9 cellular contexts compared by ENCODE assay signal in the genomic region with DNA sequence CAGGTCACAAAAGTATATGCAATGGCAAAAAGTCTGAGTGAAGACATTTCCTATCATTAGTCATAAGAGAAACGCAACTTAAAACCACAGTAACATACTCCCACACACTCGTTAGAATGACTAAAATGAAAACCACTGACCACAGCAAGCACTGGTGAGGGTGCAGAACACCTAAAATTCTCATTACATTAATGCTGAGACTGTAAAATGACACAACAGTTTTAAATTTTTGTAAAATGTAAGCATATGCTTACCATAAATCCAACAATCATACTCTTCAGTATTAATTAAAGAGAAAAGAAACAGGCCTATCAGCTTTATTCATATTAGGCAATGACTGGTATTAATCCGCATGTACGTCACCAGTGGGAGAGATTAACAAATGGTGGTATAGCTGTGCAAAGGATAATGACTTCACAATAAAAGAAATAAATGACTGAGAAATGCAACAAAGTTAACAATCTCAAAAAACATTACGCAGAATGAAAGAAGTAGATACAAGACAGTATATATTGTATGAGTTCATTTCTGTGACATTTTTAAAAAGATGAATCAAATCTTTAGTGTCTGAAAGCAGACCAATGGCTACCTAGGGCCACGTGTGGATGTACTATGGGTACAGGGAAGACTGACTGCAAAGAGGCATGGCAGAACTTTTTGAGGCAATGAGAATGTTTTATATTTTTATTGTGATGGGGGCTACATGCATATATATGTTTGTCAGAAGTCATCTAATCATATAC.
DNase-seq lines count a peak whose midpoint lies in the region; ATAC-seq and TF ChIP-seq lines count a peak whose summit lies in the region.
"Had no signal": no experiment of that assay in that cellular context is flagged by ENCODE, and none has a peak within 500 bp of the region (broad histone marks: within the 10 kb centered on the region; RNA-seq: fewer than 3 reads in every experiment).

No MANE protein-coding gene starts in this region.

- no peaks in the 10 kb centered on the region for H3K27me3 Mint-ChIP-seq in activated CD4-positive, alpha-beta T cell treated with anti-CD3 and anti-CD28 coated beads for 36 hours
- H3K27me3 Mint-ChIP-seq in stimulated activated naive CD8-positive, alpha-beta T cell treated with anti-CD3 and anti-CD28 coated beads, Interleukin-15, amount 100 ng/mL, for 72 hours, result no peaks in the 10 kb centered on the region
- H3K27me3 Mint-ChIP-seq in endodermal cell (ENCODE audit: insufficient read depth), result no peaks in the 10 kb centered on the region

- intact Hi-C loops in activated CD4-positive, alpha-beta T cell treated with anti-CD3 and anti-CD28 coated beads for 36 hours (cut with DNase I, micrococcal nuclease), result loop anchor here (1.0 to 10.0 kb wide), 11 partner anchors 8 to 703 kb away; no protein-coding TSS in a partner anchor

- TF ChIP-seq CTCF in cardiac fibroblast (IDR thresholded peaks at IDR 0.05; ENCODE audit: low read depth, low read length) (no peak), coronary artery (IDR thresholded peaks at IDR 0.05) (no peak), endodermal cell (conservative IDR thresholded peaks at IDR 0.05) (no peak)

- H3K4me1 ChIP-seq in endodermal cell (ENCODE audit: control insufficient read depth, insufficient read depth, low read length), result no peaks in the 10 kb centered on the region
- H3K4me1 ChIP-seq: A549 had no signal

- no peaks in the 10 kb centered on the region for H3K27me3 ChIP-seq in endodermal cell (ENCODE audit: control insufficient read depth, insufficient read depth, low read length, poor library complexity, severe bottlenecking)

- H3K9me3 ChIP-seq in endodermal cell (ENCODE audit: control insufficient read depth, low read length), result peaks cover 5% of the 10 kb centered on the region

- ATAC-seq in activated CD4-positive, alpha-beta T cell treated with anti-CD3 and anti-CD28 coated beads for 36 hours, result peak; percentile 61
- ATAC-seq in HG02610 (IDR thresholded peaks at IDR 0.05; ENCODE audit: unreplicated experiment), result peak; percentile 98
- ATAC-seq in stimulated activated naive CD8-positive, alpha-beta T cell treated with anti-CD3 and anti-CD28 coated beads, Interleukin-15, amount 100 ng/mL, for 72 hours, result peak; percentile 92
- ATAC-seq: A549 had no signal

- POLR2A ChIA-PET in activated CD4-positive, alpha-beta T cell treated with anti-CD3 and anti-CD28 coated beads for 36 hours (lab: Charles Lee), result interaction anchor here (0.9 kb wide), 1 partner anchor 23 kb away, joined by 3 read pairs; no protein-coding TSS in a partner anchor

- CTCF ChIA-PET in activated CD4-positive, alpha-beta T cell treated with anti-CD3 and anti-CD28 coated beads for 36 hours (lab: Charles Lee), result no interaction called here

- no peak overlapping the region for H3K9ac ChIP-seq in endodermal cell (ENCODE audit: extremely low read depth, low read length, poor library complexity, severe bottlenecking)

- H3K27ac ChIP-seq in coronary artery (no peak overlapping the region), endodermal cell (ENCODE audit: low read depth, low read length) (no peak overlapping the region)
- H3K27ac ChIP-seq: A549 had no signal

- H3K27ac Mint-ChIP-seq in activated CD4-positive, alpha-beta T cell treated with anti-CD3 and anti-CD28 coated beads for 36 hours, result peak overlapping the region; percentile 79
- peak overlapping the region in 1 of 2 donors; percentile 88 for H3K27ac Mint-ChIP-seq in stimulated activated naive CD8-positive, alpha-beta T cell treated with anti-CD3 and anti-CD28 coated beads, Interleukin-15, amount 100 ng/mL, for 72 hours
- no peak overlapping the region for H3K27ac Mint-ChIP-seq in endodermal cell

- no peaks in the 10 kb centered on the region for H3K36me3 ChIP-seq in endodermal cell (ENCODE audit: control insufficient read depth, insufficient read depth, low read length)

- peaks cover 18% of the 10 kb centered on the region for H3K36me3 Mint-ChIP-seq in activated CD4-positive, alpha-beta T cell treated with anti-CD3 and anti-CD28 coated beads for 36 hours (ENCODE audit: low read depth)
- H3K36me3 Mint-ChIP-seq in endodermal cell (ENCODE audit: low read depth), result no peaks in the 10 kb centered on the region

- H3K4me3 ChIP-seq in cardiac fibroblast (replicated peaks in 1 of 2; ENCODE audit: low read depth in 2 of 2, low read length in 2 of 2) (no peak overlapping the region), coronary artery (no peak overlapping the region), endodermal cell (ENCODE audit: low read length) (no peak overlapping the region)
- H3K4me3 ChIP-seq: A549 had no signal

- peaks cover 30% of the 10 kb centered on the region for H3K4me1 Mint-ChIP-seq in activated CD4-positive, alpha-beta T cell treated with anti-CD3 and anti-CD28 coated beads for 36 hours
- peaks cover 29% of the 10 kb centered on the region for H3K4me1 Mint-ChIP-seq in stimulated activated naive CD8-positive, alpha-beta T cell treated with anti-CD3 and anti-CD28 coated beads, Interleukin-15, amount 100 ng/mL, for 72 hours
- H3K4me1 Mint-ChIP-seq in endodermal cell, result no peaks in the 10 kb centered on the region

- WGBS in endodermal cell (ENCODE audit: insufficient coverage in 1 of 2, insufficient read length in 1 of 2), 2 experiments, result 93 to 95% methylated on average over 4 to 6 of the region's 6 CpGs

- H3K9me3 Mint-ChIP-seq in activated CD4-positive, alpha-beta T cell treated with anti-CD3 and anti-CD28 coated beads for 36 hours (ENCODE audit: low read depth), result peaks cover 6% of the 10 kb centered on the region
- H3K9me3 Mint-ChIP-seq in stimulated activated naive CD8-positive, alpha-beta T cell treated with anti-CD3 and anti-CD28 coated beads, Interleukin-15, amount 100 ng/mL, for 72 hours, result no peaks in the 10 kb centered on the region
- no peaks in the 10 kb centered on the region for H3K9me3 Mint-ChIP-seq in endodermal cell

- DNase-seq in activated CD4-positive, alpha-beta T cell treated with anti-CD3 and anti-CD28 coated beads for 36 hours, result peak; percentile 51
- DNase-seq in activated CD4-positive, alpha-beta T cell treated with anti-CD3 and anti-CD28 coated beads for 1 hour, result no peak
- DNase-seq in MV-4-11 (lab: John Stamatoyannopoulos, UW), result peak; percentile 87
- peak; percentile 86 to 96 for DNase-seq in cardiac fibroblast (ENCODE audit: low read depth in 2 of 2)
- peak; percentile 37 to 59 for DNase-seq in stimulated activated naive CD8-positive, alpha-beta T cell treated with anti-CD3 and anti-CD28 coated beads, Interleukin-15, amount 100 ng/mL, for 72 hours
- no peak for DNase-seq in coronary artery (ENCODE audit: low spot score)
- no peak for DNase-seq in endodermal cell

- H3K4me3 Mint-ChIP-seq in activated CD4-positive, alpha-beta T cell treated with anti-CD3 and anti-CD28 coated beads for 36 hours, result peak overlapping the region; percentile 23
- peak overlapping the region; percentile 50 to 54 for H3K4me3 Mint-ChIP-seq in stimulated activated naive CD8-positive, alpha-beta T cell treated with anti-CD3 and anti-CD28 coated beads, Interleukin-15, amount 100 ng/mL, for 72 hours
- no peak overlapping the region for H3K4me3 Mint-ChIP-seq in endodermal cell

Comparison
In these comparisons a context has a peak if more than half of its experiments do, and no peak if none do; other contexts are left out.
1. DNase-seq: peak in activated CD4-positive, alpha-beta T cell treated with anti-CD3 and anti-CD28 coated beads for 36 hours (single experiment), MV-4-11 (single experiment), cardiac fibroblast (2 of 2) and stimulated activated naive CD8-positive, alpha-beta T cell treated with anti-CD3 and anti-CD28 coated beads, Interleukin-15, amount 100 ng/mL, for 72 hours (2 of 2); none in activated CD4-positive, alpha-beta T cell treated with anti-CD3 and anti-CD28 coated beads for 1 hour (single experiment), coronary artery (single experiment) and endodermal cell (single experiment).
2. Peak in every context shown above with its lines, with median percentiles within 50 percentile points of each other: ATAC-seq.